In genomic region chr7:55140221-55140980, GRCh38 we compare ENCODE assay signal across 1 cellular context.
TF ChIP-seq lines count a peak whose summit lies in the region.

No MANE protein-coding gene starts in this region.

TF ChIP-seq in GM12878, 131 proteins besides CTCF, POLR2A, EP300 and RAD21 (continued from another document and continues in another):
- TF ChIP-seq CUX1 (IDR thresholded peaks at IDR 0.05; ENCODE audit: insufficient replicate concordance, low read depth, low read length) (no peak), ZBTB40 (IDR thresholded peaks at IDR 0.05; ENCODE audit: borderline replicate concordance) (no peak), HDAC2 (IDR thresholded peaks at IDR 0.05) (no peak), PAX5 (IDR thresholded peaks at IDR 0.05; ENCODE audit: borderline replicate concordance, low read depth, low read length) (no peak), MEF2A (IDR thresholded peaks at IDR 0.05; ENCODE audit: insufficient read depth, low read depth, low read length) (no peak), PKNOX1 (IDR thresholded peaks at IDR 0.05) (0 out of 2 replicates have a peak, but pooled peaks have one; percentile 6), SMAD1 (IDR thresholded peaks at IDR 0.05; ENCODE audit: low read depth, partially characterized antibody) (no peak), GABPA (IDR thresholded peaks at IDR 0.05; ENCODE audit: low read depth) (no peak), ZBED1 (IDR thresholded peaks at IDR 0.05; ENCODE audit: borderline replicate concordance) (no peak), STAT1 (conservative IDR thresholded peaks at IDR 0.05) (no peak), LARP7 (IDR thresholded peaks at IDR 0.05) (no peak), YBX1 (IDR thresholded peaks at IDR 0.05) (no peak), RUNX3 (IDR thresholded peaks at IDR 0.05; ENCODE audit: low read length) (peak; percentile 28; the same call in 1 of the 2 replicates), ZNF207 (IDR thresholded peaks at IDR 0.05; ENCODE audit: borderline replicate concordance) (no peak), BCL11A (IDR thresholded peaks at IDR 0.05; ENCODE audit: low read depth, low read length) (no peak), ZSCAN29 (IDR thresholded peaks at IDR 0.05) (no peak), E2F8 (IDR thresholded peaks at IDR 0.05; ENCODE audit: low read depth, partially characterized antibody) (no peak), TAF1 (IDR thresholded peaks at IDR 0.05; ENCODE audit: borderline replicate concordance, low read depth, low read length) (no peak), RAD51 (IDR thresholded peaks at IDR 0.05) (no peak), ZNF622 (IDR thresholded peaks at IDR 0.05) (no peak), ZNF217 (IDR thresholded peaks at IDR 0.05) (no peak), SREBF1 (IDR thresholded peaks at IDR 0.05; ENCODE audit: low read length) (no peak), RELA (IDR thresholded peaks at IDR 0.05; ENCODE audit: borderline replicate concordance, partially characterized antibody) (no peak), SMC3 (IDR thresholded peaks at IDR 0.05; ENCODE audit: borderline replicate concordance, low read length) (no peak), CBX5 (IDR thresholded peaks at IDR 0.05; ENCODE audit: low read depth) (no peak), RCOR1 (conservative IDR thresholded peaks at IDR 0.05; ENCODE audit: low read depth, low read length) (no peak), MYB (IDR thresholded peaks at IDR 0.05; ENCODE audit: borderline replicate concordance, low read depth, low read length) (no peak), NFIC (IDR thresholded peaks at IDR 0.05; ENCODE audit: low read depth, low read length) (peak; percentile 34; the same call in 1 of the 2 replicates), SREBF2 (IDR thresholded peaks at IDR 0.05; ENCODE audit: low read length) (no peak), YY1 (IDR thresholded peaks at IDR 0.05; ENCODE audit: low read depth, low read length) (peak; percentile 77), ZNF687 (IDR thresholded peaks at IDR 0.05) (no peak), MTA3 (IDR thresholded peaks at IDR 0.05; ENCODE audit: borderline replicate concordance, low read length) (no peak), ZNF24 (IDR thresholded peaks at IDR 0.05) (0 out of 2 replicates have a peak, but pooled peaks have one; percentile 15), MYC (IDR thresholded peaks at IDR 0.05; ENCODE audit: insufficient read depth, insufficient read length, insufficient replicate concordance, low read length, severe bottlenecking) (no peak), NFYA (IDR thresholded peaks at IDR 0.05; ENCODE audit: borderline replicate concordance, low read depth, low read length) (no peak), BRCA1 (IDR thresholded peaks at IDR 0.05; ENCODE audit: low read depth, low read length) (no peak), NR2C1 (IDR thresholded peaks at IDR 0.05) (no peak), BACH1 (IDR thresholded peaks at IDR 0.05; ENCODE audit: borderline replicate concordance) (no peak), ZBTB11 (CRISPR knock-in tag; IDR thresholded peaks at IDR 0.05) (no peak)
